Comparison of ENCODE assay signal across 15 cellular contexts in genomic region chr4:81507530-81507929, GRCh38.
"Had no signal": no experiment of that assay in that cellular context is flagged by ENCODE, and none has a peak within 500 bp of the region (broad histone marks: within the 10 kb centered on the region; RNA-seq: fewer than 3 reads in every experiment).

No MANE protein-coding gene starts in this region.

- DNase-seq: dorsolateral prefrontal cortex; effector CD8-positive, alpha-beta T cell; foreskin melanocyte; head of caudate nucleus; kidney; left cardiac atrium; left ventricle myocardium inferior; lower lobe of right lung; midbrain; posterior cingulate gyrus; right cardiac atrium; small intestine; stimulated activated CD4-positive, alpha-beta T cell treated with anti-CD3 and anti-CD28 coated beads, Interleukin-12 subunit alpha, Interleukin-12 subunit beta, amount 100 ng/mL, for 4 hours; testis had no signal

- ATAC-seq: left cardiac atrium, lower lobe of right lung, right cardiac atrium had no signal

- H3K36me3 Mint-ChIP-seq: memory B cell had no signal

- H3K4me3 Mint-ChIP-seq: memory B cell had no signal

- H3K27me3 Mint-ChIP-seq: memory B cell had no signal

- H3K9me3 Mint-ChIP-seq: memory B cell had no signal
